In the genomic region with DNA sequence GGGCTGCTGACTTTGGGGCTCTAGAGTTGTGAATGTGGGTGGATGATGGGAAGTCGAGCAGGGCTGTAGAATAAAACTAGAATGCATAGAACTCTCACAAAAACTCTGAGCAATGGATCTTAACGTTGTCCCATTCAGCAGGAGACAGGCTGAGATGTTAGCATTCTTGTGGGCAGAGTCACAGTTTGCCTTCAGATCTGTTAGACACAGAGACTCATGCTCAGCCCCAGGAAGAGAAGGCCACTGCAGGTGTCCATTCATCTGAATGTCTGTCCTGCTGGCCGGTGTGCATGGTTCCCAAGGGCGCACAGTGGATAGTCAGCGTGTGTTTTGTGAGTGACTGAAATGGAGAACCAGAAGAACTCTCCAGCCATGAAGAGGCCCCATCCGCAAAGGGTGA, we compare ENCODE assay signal across 21 cellular contexts.
"Had no signal": no experiment of that assay in that cellular context is flagged by ENCODE, and none has a peak within 500 bp of the region (broad histone marks: within the 10 kb centered on the region; RNA-seq: fewer than 3 reads in every experiment).

No MANE protein-coding gene starts in this region.

- H3K4me3 ChIP-seq: gastrocnemius medialis, heart left ventricle, left ventricle myocardium inferior, prostate gland, right atrium auricular region, skin epidermis, testis had no signal

- FAIRE-seq: colon had no signal

- H3K27me3 ChIP-seq: gastrocnemius medialis, heart left ventricle, right atrium auricular region, testis had no signal

- ATAC-seq: activated CD8-positive, alpha-beta memory T cell treated with anti-CD3 and anti-CD28 coated beads, Interleukin-2, amount 10 ng/mL, durations not matched to agents 7 days and 5 days; gastrocnemius medialis; heart left ventricle had no signal

- H3K4me1 ChIP-seq: gastrocnemius medialis, heart left ventricle, left ventricle myocardium inferior, prostate gland, right atrium auricular region, testis had no signal

- DNase-seq: activated CD4-positive, alpha-beta memory T cell treated with anti-CD3 and anti-CD28 coated beads, Interleukin-2, amount 10 ng/mL, durations not matched to agents 7 days and 5 days; activated CD4-positive, alpha-beta T cell treated with anti-CD3 and anti-CD28 coated beads for 48 hours; activated CD4-positive, CD25-positive, alpha-beta regulatory T cell; activated CD8-positive, alpha-beta memory T cell treated with anti-CD3 and anti-CD28 coated beads, Interleukin-2, amount 10 ng/mL, durations not matched to agents 7 days and 5 days; activated naive CD8-positive, alpha-beta T cell treated with anti-CD3 and anti-CD28 coated beads for 36 hours; amygdala; central memory CD4-positive, alpha-beta T cell; endodermal cell; gastrocnemius medialis; heart left ventricle; left ventricle myocardium inferior; mammary epithelial cell; midbrain; occipital lobe; stimulated activated CD4-positive, alpha-beta T cell treated with anti-CD3 and anti-CD28 coated beads, Interleukin-2, amount 100 ng/mL, for 48 hours; testis had no signal

- H3K9me3 ChIP-seq: gastrocnemius medialis, prostate gland, right atrium auricular region, testis had no signal

- H3K27ac ChIP-seq: epithelial cell of prostate, gastrocnemius medialis, heart left ventricle, left ventricle myocardium inferior, prostate gland, right atrium auricular region, skin epidermis, testis had no signal

- H3K36me3 ChIP-seq: gastrocnemius medialis, heart left ventricle, left ventricle myocardium inferior, prostate gland, right atrium auricular region had no signal
